Comparison of ENCODE assay signal across 8 cellular contexts in genomic region chr2:149313512-149313972, GRCh38. TPM values are rescaled to one million over a fixed set of nuclear protein-coding genes. Genes with fewer than 3 reads are reported as not detected.
DNase-seq lines count a peak whose midpoint lies in the region; ATAC-seq, FAIRE-seq and TF ChIP-seq lines count a peak whose summit lies in the region.

No MANE protein-coding gene starts in this region.

- ATAC-seq in GM18508 (IDR thresholded peaks at IDR 0.05; ENCODE audit: insufficient read depth, unreplicated experiment): peak; percentile 72
- peak; percentile 90 for ATAC-seq in HG02840 (IDR thresholded peaks at IDR 0.05; ENCODE audit: low FRiP score, unreplicated experiment)
- peak in 2 of 4 donors; percentile 44 to 55 for ATAC-seq in psoas muscle

- H3K9me3 ChIP-seq in psoas muscle: no peaks in the 10 kb centered on the region

- no peak for FAIRE-seq in frontal cortex (lab: Jason Lieb, UNC)

- no peak overlapping the region for H3K27ac ChIP-seq in psoas muscle

- DNase-seq in AML-193 (lab: John Stamatoyannopoulos, UW) (peak; percentile 19 to 20), NCI-H1105 (lab: John Stamatoyannopoulos, UW) (peak; percentile 98), SKM-1 (lab: John Stamatoyannopoulos, UW; ENCODE audit: unreplicated experiment) (peak; percentile 24), frontal cortex (ENCODE audit: low spot score in 2 of 2) (peak; percentile 53 to 55), psoas muscle (no peak), GOT3 (lab: John Stamatoyannopoulos, UW) (no peak)

- peak; percentile 46 for TF ChIP-seq CTCF in psoas muscle (IDR thresholded peaks at IDR 0.05)

- 7% methylated on average over 8 of the region's 8 CpGs for WGBS in psoas muscle, 3 donors

- no peaks in the 10 kb centered on the region for H3K4me1 ChIP-seq in psoas muscle

- H3K27me3 ChIP-seq in psoas muscle (ENCODE audit: insufficient read depth in 3 of 3, low read length in 2 of 3): peaks cover 0 to 4% (median 0%) of the 10 kb centered on the region in 3 donors

- intact Hi-C loops in psoas muscle (cut with DNase I): no loop called here

- no peaks in the 10 kb centered on the region for H3K36me3 ChIP-seq in psoas muscle (ENCODE audit: insufficient read depth in 1 of 2, low read depth in 1 of 2)

- no peak overlapping the region for H3K4me3 ChIP-seq in psoas muscle

RNA-seq across cellular contexts. Expression of gene LYPD6, which starts 16.8 kb away (rescaled TPM):
- total RNA-seq in frontal cortex (9.4 TPM), psoas muscle (under 1 TPM in 2 of 4 donors, not detected in 2; 0.04 to 0.11 TPM)
- polyA plus RNA-seq in psoas muscle: under 1 TPM; 0.04 to 0.07 (median 0.05) TPM

Comparison
In these comparisons a context has a peak if more than half of its experiments do, and no peak if none do; other contexts are left out.
1. DNase-seq: peak in AML-193 (2 of 2), NCI-H1105 (single experiment), SKM-1 (single experiment) and frontal cortex (2 of 2); none in psoas muscle (0 of 2) and GOT3 (single experiment).